Comparison of ENCODE assay signal across 1 cellular context in the genomic region with DNA sequence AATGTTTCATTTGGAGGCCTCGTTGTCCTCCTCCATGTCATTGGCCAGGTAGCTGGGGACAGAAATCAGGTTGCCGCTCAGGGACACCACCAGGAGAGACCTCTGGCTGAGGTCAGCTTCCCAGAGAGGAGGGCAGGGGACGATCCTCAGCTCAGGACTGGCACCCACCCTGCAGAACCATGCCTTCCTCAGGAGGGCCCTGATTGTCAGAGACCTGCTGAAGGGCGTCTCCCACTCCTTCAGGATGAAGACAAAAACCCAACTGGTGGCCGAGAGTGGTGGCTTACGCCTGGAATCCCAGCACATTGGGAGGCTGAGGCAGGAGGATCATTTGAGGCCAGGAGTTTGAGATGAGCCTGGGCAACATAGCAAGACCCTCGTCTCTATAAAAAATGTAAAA.
TF ChIP-seq lines count a peak whose summit lies in the region.

No MANE protein-coding gene starts in this region.

TF ChIP-seq in WTC11, 78 proteins besides CTCF, POLR2A, EP300 and RAD21 (continued from another document):
- TF ChIP-seq, protein P1, sequence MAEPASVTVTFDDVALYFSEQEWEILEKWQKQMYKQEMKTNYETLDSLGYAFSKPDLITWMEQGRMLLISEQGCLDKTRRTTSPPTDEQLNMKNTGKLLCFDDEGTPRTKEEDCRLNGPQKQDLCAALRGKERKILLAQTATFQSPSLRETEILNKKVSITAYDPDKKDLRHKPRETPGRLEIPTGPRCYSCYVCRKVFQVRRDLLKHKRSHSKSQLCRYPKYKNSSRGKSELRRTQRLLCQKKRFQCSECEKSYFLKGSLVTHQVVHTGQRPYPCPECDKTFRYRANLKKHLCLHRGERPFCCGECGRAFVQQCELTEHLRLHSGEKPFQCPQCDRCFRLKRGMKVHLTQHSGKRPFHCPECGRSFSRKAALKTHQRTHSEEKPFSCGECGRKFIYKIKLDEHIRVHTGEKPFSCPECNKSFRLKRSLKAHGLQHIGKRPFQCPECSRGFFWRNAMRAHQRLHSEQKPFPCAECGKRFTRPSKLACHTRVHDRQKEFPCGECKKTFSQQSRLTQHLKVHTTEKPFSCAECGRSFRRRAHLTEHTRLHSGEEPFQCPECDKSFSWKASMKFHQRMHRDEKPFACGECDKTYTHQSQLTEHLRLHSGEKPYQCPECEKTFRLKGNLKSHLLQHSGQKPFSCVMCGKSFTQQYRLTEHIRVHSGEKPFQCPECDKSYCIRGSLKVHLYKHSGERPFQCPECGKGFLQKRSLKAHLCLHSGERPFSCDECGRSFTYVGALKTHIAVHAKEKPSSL (CRISPR knock-in tag; conservative IDR thresholded peaks at IDR 0.05) = no peak
TF ChIP-seq in WTC11: peak in this region for 1.
